8 cellular contexts compared by ENCODE assay signal in the genomic region with DNA sequence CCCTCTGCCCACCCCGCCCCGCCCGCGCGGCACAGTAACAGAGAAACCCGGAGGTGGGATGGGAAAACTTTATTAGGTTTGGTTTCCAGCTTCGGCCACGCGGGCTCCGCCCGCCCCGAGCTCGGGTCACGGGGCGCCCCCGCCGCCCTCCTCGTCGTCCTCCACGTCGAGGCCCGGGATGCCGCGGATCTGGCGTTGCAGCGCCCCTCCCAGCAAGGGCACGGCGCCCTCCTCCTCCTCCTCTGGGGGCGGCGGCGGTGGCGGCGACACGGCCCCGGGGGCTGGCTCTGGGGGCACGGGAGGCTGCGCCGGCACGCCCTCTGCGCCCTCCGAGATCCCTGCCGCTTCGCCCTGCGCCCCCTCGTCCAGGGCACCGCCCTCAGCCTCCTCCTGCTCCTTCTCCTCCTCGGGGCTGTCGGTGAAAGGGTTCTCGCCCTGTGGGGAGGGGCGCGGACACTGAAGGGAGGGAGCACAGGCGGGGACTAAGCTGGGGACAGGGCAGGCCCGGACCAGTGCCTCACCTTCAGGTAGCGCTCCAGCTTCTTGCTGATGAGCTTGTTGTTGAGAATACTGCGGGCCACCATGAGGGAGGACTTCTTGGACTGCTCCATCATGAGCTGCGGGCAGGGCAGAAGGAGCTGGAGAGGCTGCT. TPM values are rescaled to one million over a fixed set of nuclear protein-coding genes. Genes with fewer than 3 reads are reported as not detected.
DNase-seq lines count a peak whose midpoint lies in the region; ATAC-seq, FAIRE-seq and TF ChIP-seq lines count a peak whose summit lies in the region.

No MANE protein-coding gene starts in this region.

- no peak for TF ChIP-seq POLR2A in K562 (conservative IDR thresholded peaks at IDR 0.05)

- H3K9me1 ChIP-seq in K562 (ENCODE audit: control insufficient read depth, insufficient read depth, low read length) (no peaks in the 10 kb centered on the region), keratinocyte (ENCODE audit: control insufficient read depth, extremely low read depth, insufficient read depth, low read length) (no peaks in the 10 kb centered on the region)

- peaks cover 50% of the 10 kb centered on the region for H3K36me3 Mint-ChIP-seq in Caco-2 (ENCODE audit: insufficient read depth, unreplicated experiment)
- H3K36me3 Mint-ChIP-seq in stimulated activated naive B cell treated with anti-CD40 and anti-IgM and Interleukin-4, amounts not matched to agents 10 μg/mL and 1 μg/mL and 100 μg/mL, for 72 hours: peaks cover 8 to 30% of the 10 kb centered on the region in 2 donors

- no TSS peak for BruUV-seq in Caco-2 (replicated peaks; lab: Mats Ljungman, UMichigan)
- BruUV-seq in K562 (replicated peaks; lab: Mats Ljungman, UMichigan): no TSS peak

- H3K27ac ChIP-seq in K562 (ENCODE audit: extremely low read depth, low read depth, low read length) (peak overlapping the region; percentile 79), keratinocyte (ENCODE audit: control insufficient read depth, insufficient read depth, low read length) (peak overlapping the region; percentile 70)

- H3K4me1 ChIP-seq in Caco-2: peaks cover 18% of the 10 kb centered on the region
- H3K4me1 ChIP-seq in K562 (replicated peaks in 1 of 2; ENCODE audit: control insufficient read depth in 2 of 2, insufficient read depth in 2 of 2, low read length in 2 of 2): peaks cover 16 to 30% of the 10 kb centered on the region in 2 experiments
- H3K4me1 ChIP-seq in keratinocyte (ENCODE audit: control insufficient read depth, extremely low read depth, insufficient read depth, low read length): peaks cover 22% of the 10 kb centered on the region

- 2% methylated on average over 48 of the region's 56 CpGs for WGBS in K562 (ENCODE audit: insufficient coverage, low coverage, missing lambda C conversion rate)

- DNase-seq in Caco-2 (peak; percentile 85 to 90), NCI-H69 (lab: John Stamatoyannopoulos, UW) (peak; percentile 87), K562 (ENCODE audit: extremely low read depth in 1 of 4, low spot score in 3 of 4) (peak; percentile 61 to 84 (median 66)), keratinocyte (ENCODE audit: low read depth, low spot score) (peak; percentile 33)
- DNase-seq in stimulated activated naive B cell treated with anti-CD40 and anti-IgM and Interleukin-4, amounts not matched to agents 10 μg/mL and 1 μg/mL and 100 μg/mL, for 72 hours: no peak
- DNase-seq in effector CD4-positive, alpha-beta T cell: no peak

- H3K27me3 ChIP-seq in Caco-2 (replicated peaks; ENCODE audit: control insufficient read depth, insufficient read depth, low read length) (no peaks in the 10 kb centered on the region), K562 (ENCODE audit: control insufficient read depth in 2 of 2, insufficient read depth in 2 of 2, low read length in 2 of 2) (no peaks in the 10 kb centered on the region; a peak in 1 of 5 replicates), keratinocyte (ENCODE audit: control insufficient read depth, extremely low read depth, insufficient read depth, low read length) (no peaks in the 10 kb centered on the region)

- dilution Hi-C loops in keratinocyte (cut with MboI; ENCODE audit: extremely low pct_ligation_motif_present, low sequenced_read_pairs): no loop called here

- H3K4me2 ChIP-seq in K562 (ENCODE audit: insufficient read depth, low read length) (peak overlapping the region; percentile 82), keratinocyte (ENCODE audit: control insufficient read depth, extremely low read depth, insufficient read depth, low read depth, low read length) (peak overlapping the region; percentile 88)

- TF ChIP-seq EP300 in K562 (IDR thresholded peaks at IDR 0.05; ENCODE audit: low read length): no peak

- H3K9ac ChIP-seq in K562 (ENCODE audit: insufficient read depth in 1 of 2, low read depth in 2 of 2, low read length in 2 of 2) (peak overlapping the region; percentile 65 to 92; a peak in 3 of 4 replicates), keratinocyte (ENCODE audit: control insufficient read depth, extremely low read depth, insufficient read depth, low read length) (peak overlapping the region; percentile 84)

- peak; percentile 34 for ATAC-seq in GM18907 (IDR thresholded peaks at IDR 0.05; ENCODE audit: unreplicated experiment)
- peak; percentile 24 for ATAC-seq in HG03097 (IDR thresholded peaks at IDR 0.05; ENCODE audit: low FRiP score, unreplicated experiment)
- ATAC-seq in K562: peak; percentile 63
- ATAC-seq in stimulated activated naive B cell treated with anti-CD40 and anti-IgM and Interleukin-4, amounts not matched to agents 10 μg/mL and 1 μg/mL and 100 μg/mL, for 72 hours (replicated peaks): peak; percentile 29

- H4K20me1 ChIP-seq in K562 (replicated peaks; ENCODE audit: control insufficient read depth, insufficient read depth, low read length) (peaks cover 17% of the 10 kb centered on the region), keratinocyte (ENCODE audit: control insufficient read depth, extremely low read depth, insufficient read depth, low read length) (peaks cover under 1% of the 10 kb centered on the region)

- intact Hi-C loops in Caco-2 (cut with micrococcal nuclease; ENCODE audit: unreplicated experiment): loop anchor here (1.0 to 5.0 kb wide), 4 partner anchors 37 to 177 kb away; a partner anchor contains a TSS
- intact Hi-C loops in K562 (cut with micrococcal nuclease): loop anchor here (2.0 kb wide), 2 partner anchors 115 to 177 kb away; no protein-coding TSS in a partner anchor

- H3K27me3 Mint-ChIP-seq in Caco-2 (ENCODE audit: insufficient read depth, unreplicated experiment): no peaks in the 10 kb centered on the region
- H3K27me3 Mint-ChIP-seq in stimulated activated naive B cell treated with anti-CD40 and anti-IgM and Interleukin-4, amounts not matched to agents 10 μg/mL and 1 μg/mL and 100 μg/mL, for 72 hours: no peaks in the 10 kb centered on the region

- no peaks in the 10 kb centered on the region for H3K9me3 ChIP-seq in Caco-2
- no peaks in the 10 kb centered on the region for H3K9me3 ChIP-seq in K562 (replicated peaks; ENCODE audit: control insufficient read depth, insufficient read depth, low read depth, low read length)
- H3K9me3 ChIP-seq in keratinocyte (ENCODE audit: control insufficient read depth, low read depth, low read length): no peaks in the 10 kb centered on the region

- FAIRE-seq in K562 (lab: Jason Lieb, UNC): peak; percentile 15
- no peak for FAIRE-seq in keratinocyte (lab: Jason Lieb, UNC)

- H3K36me3 ChIP-seq in Caco-2 (ENCODE audit: control insufficient read depth, insufficient read depth, low read length) (no peaks in the 10 kb centered on the region), K562 (ENCODE audit: control insufficient read depth, insufficient read depth, low read length) (peaks cover 35% of the 10 kb centered on the region; the same call in 2 of the 3 replicates), keratinocyte (ENCODE audit: control insufficient read depth in 2 of 2, extremely low read depth in 1 of 2, insufficient read depth in 2 of 2, low read length in 2 of 2) (peaks cover 6 to 8% of the 10 kb centered on the region in 2 experiments)

- H2AFZ ChIP-seq in K562 (ENCODE audit: low read depth, low read length): peak overlapping the region; percentile 82
- peak overlapping the region; percentile 24 for H2AFZ ChIP-seq in keratinocyte (ENCODE audit: control insufficient read depth, low read length)

- H3K4me3 ChIP-seq in Caco-2 (ENCODE audit: low read depth, low read length) (peak overlapping the region; percentile 51), K562 (peak overlapping the region; percentile 90), keratinocyte (ENCODE audit: control insufficient read depth in 2 of 3, extremely low read depth in 1 of 3, insufficient read depth in 2 of 3, low read depth in 1 of 3, low read length in 3 of 3) (peak overlapping the region; percentile 44 to 65 (median 60))

- CTCF ChIA-PET in Caco-2 (lab: Charles Lee): interaction anchor here (0.6 to 3.0 kb wide), 6 partner anchors 39 to 936 kb away, joined by 3 to 20 read pairs (median 8); a partner anchor contains a TSS
- CTCF ChIA-PET in K562 (lab: Yijun Ruan, JAX; ENCODE audit: low intra/inter-chr PET ratio): no interaction called here

- TF ChIP-seq RAD21 in K562 (CRISPR knock-in tag; conservative IDR thresholded peaks at IDR 0.05 in 1 of 2, IDR thresholded peaks at IDR 0.05 in 1 of 2): no peak

- peak overlapping the region; percentile 86 for H3K4me3 Mint-ChIP-seq in Caco-2 (ENCODE audit: unreplicated experiment)
- H3K4me3 Mint-ChIP-seq in stimulated activated naive B cell treated with anti-CD40 and anti-IgM and Interleukin-4, amounts not matched to agents 10 μg/mL and 1 μg/mL and 100 μg/mL, for 72 hours: peak overlapping the region; percentile 91 to 99

- H3K27ac Mint-ChIP-seq in Caco-2 (ENCODE audit: unreplicated experiment): peak overlapping the region; percentile 100
- peak overlapping the region; percentile 100 for H3K27ac Mint-ChIP-seq in stimulated activated naive B cell treated with anti-CD40 and anti-IgM and Interleukin-4, amounts not matched to agents 10 μg/mL and 1 μg/mL and 100 μg/mL, for 72 hours

- POLR2A ChIA-PET in Caco-2 (lab: Charles Lee): interaction anchor here (0.6 to 4.1 kb wide), 5 partner anchors 39 to 143 kb away, joined by 3 to 40 read pairs (median 6); a partner anchor contains a TSS
- POLR2A ChIA-PET in K562 (lab: Yijun Ruan, JAX): interaction anchor here (0.7 to 3.6 kb wide), 8 partner anchors 11 to 172 kb away, joined by 3 to 27 read pairs (median 4); a partner anchor contains a TSS

- in situ Hi-C loops in K562 (cut with MboI): no loop called here

- H3K9me3 Mint-ChIP-seq in Caco-2 (ENCODE audit: unreplicated experiment): no peaks in the 10 kb centered on the region
- H3K9me3 Mint-ChIP-seq in stimulated activated naive B cell treated with anti-CD40 and anti-IgM and Interleukin-4, amounts not matched to agents 10 μg/mL and 1 μg/mL and 100 μg/mL, for 72 hours: no peaks in the 10 kb centered on the region

- H3K79me2 ChIP-seq in K562 (ENCODE audit: control insufficient read depth, insufficient read depth, low read length): peaks cover 43% of the 10 kb centered on the region
- H3K79me2 ChIP-seq in keratinocyte (ENCODE audit: control insufficient read depth, insufficient read depth, low read length): peaks cover 40% of the 10 kb centered on the region

- peaks cover 16% of the 10 kb centered on the region for H3K4me1 Mint-ChIP-seq in Caco-2 (ENCODE audit: low read depth, unreplicated experiment)
- H3K4me1 Mint-ChIP-seq in stimulated activated naive B cell treated with anti-CD40 and anti-IgM and Interleukin-4, amounts not matched to agents 10 μg/mL and 1 μg/mL and 100 μg/mL, for 72 hours: peaks cover 30 to 38% of the 10 kb centered on the region in 2 donors

- TF ChIP-seq CTCF in Caco-2 (IDR thresholded peaks at IDR 0.05; ENCODE audit: insufficient read depth in 1 of 2, low read depth in 1 of 2, low read length in 1 of 2, severe bottlenecking in 1 of 2, unreplicated experiment in 1 of 2) (no peak), K562 (IDR thresholded peaks at IDR 0.05 in 2 of 3, conservative IDR thresholded peaks at IDR 0.05 in 1 of 3; ENCODE audit: insufficient read depth in 2 of 3, low read depth in 1 of 3, low read length in 3 of 3) (no peak), keratinocyte (optimal IDR thresholded peaks at IDR 0.05 in 1 of 3, IDR thresholded peaks at IDR 0.05 in 1 of 3, conservative IDR thresholded peaks at IDR 0.05 in 1 of 3; ENCODE audit: extremely low read depth in 1 of 3, insufficient read depth in 2 of 3, low read length in 3 of 3) (peak in 1 of 3 experiments; percentile 3)

RNA-seq across cellular contexts. Expression of a gene that starts 0.5 kb away (rescaled TPM):
- total RNA-seq in Caco-2 (2022) (53.5 and 53.7 TPM in 2 replicates), K562 (2014; rRNA removed) (33.5 and 34.2 TPM in 2 replicates), K562 (2014; rRNA removed; fragmentation: Illumina TruSeq; extraction: Trizol) (13.3 and 13.8 TPM in 2 replicates), K562 (2015; rRNA removed; fragmentation: Illumina TruSeq; extraction: Trizol) (20.2 and 22.6 TPM in 2 replicates), K562 (2021) (49.9 and 56.5 TPM in 2 replicates)
- total RNA-seq in K562 (2011; cell fraction: chromatin; rRNA removed; ENCODE audit: low replicate concordance): 47.6 and 50.3 TPM in 2 replicates
- 26.3 and 27.0 TPM in 2 replicates for total RNA-seq in K562 (2011; cell fraction: nucleolus; rRNA removed)
- total RNA-seq in K562 (2011; cell fraction: nucleoplasm; rRNA removed): 22.2 and 28.7 TPM in 2 replicates
- polyA plus RNA-seq in K562 (2011; rRNA removed) (15.0 and 18.4 TPM in 2 replicates), K562 (2014; fragmentation: Illumina TruSeq; extraction: Trizol) (14.6 and 17.0 TPM in 2 replicates), K562 (2014; fragmentation: Nextera tagmentation; extraction: Ambion mirVana) (1 to 10 TPM; 3.4 to 4.4 TPM), K562 (2014; rRNA removed) (25.5 and 27.4 TPM in 2 replicates), keratinocyte (16.8 to 18.1 TPM (median 18.1 TPM) in 3 replicates)
- 13.4 and 17.8 TPM in 2 replicates for polyA plus RNA-seq in K562 (2011; cell fraction: cytosol; rRNA removed)
- polyA plus RNA-seq in K562 (2011; cell fraction: nucleus; rRNA removed): 42.2 and 65.9 TPM in 2 replicates
- polyA plus RNA-seq in K562 (2012): 17.0 and 17.1 TPM in 2 replicates
- 9.5 and 10.9 TPM in 2 replicates for polyA minus RNA-seq in K562 (2011; rRNA and poly(A)+ RNA removed)
- polyA minus RNA-seq in K562 (2011; cell fraction: cytosol; rRNA and poly(A)+ RNA removed): 15.0 and 18.3 TPM in 2 replicates
- 9.3 and 10.6 TPM in 2 replicates for polyA minus RNA-seq in K562 (2011; cell fraction: nucleus; rRNA and poly(A)+ RNA removed)
- polyA plus RNA-seq in keratinocyte (2011; ENCODE audit: low read depth): 12.9 TPM
- polyA plus RNA-seq in keratinocyte (2011; cell fraction: cytosol; rRNA removed): 10.5 and 10.9 TPM in 2 replicates
- polyA plus RNA-seq in keratinocyte (2011; cell fraction: nucleus; rRNA removed): 34.8 and 35.0 TPM in 2 replicates
- polyA plus RNA-seq in keratinocyte (2012; ENCODE audit: low replicate concordance): 10.2 and 17.8 TPM in 2 replicates
- polyA minus RNA-seq in keratinocyte: 5.7 to 9.0 TPM (median 7.6 TPM) in 3 replicates
- 14.6 TPM for polyA minus RNA-seq in keratinocyte (2011; cell fraction: cytosol; rRNA and poly(A)+ RNA removed)
- 12.0 and 12.6 TPM in 2 replicates for polyA minus RNA-seq in keratinocyte (2011; cell fraction: nucleus; rRNA and poly(A)+ RNA removed)

RNA-seq across cellular contexts. Expression of a gene that starts 38.7 kb away (rescaled TPM):
- total RNA-seq in Caco-2 (2022) (112 and 127 TPM in 2 replicates), K562 (2014; rRNA removed) (108 and 121 TPM in 2 replicates), K562 (2014; rRNA removed; fragmentation: Illumina TruSeq; extraction: Trizol) (61.1 and 65.5 TPM in 2 replicates), K562 (2015; rRNA removed; fragmentation: Illumina TruSeq; extraction: Trizol) (66.6 and 70.7 TPM in 2 replicates), K562 (2021) (107 and 116 TPM in 2 replicates)
- 365 and 641 TPM in 2 replicates for total RNA-seq in K562 (2011; cell fraction: chromatin; rRNA removed; ENCODE audit: low replicate concordance)
- total RNA-seq in K562 (2011; cell fraction: nucleolus; rRNA removed): 279 and 316 TPM in 2 replicates
- 296 and 300 TPM in 2 replicates for total RNA-seq in K562 (2011; cell fraction: nucleoplasm; rRNA removed)
- polyA plus RNA-seq in K562 (2011; rRNA removed) (56.8 and 95.7 TPM in 2 replicates), K562 (2014; fragmentation: Illumina TruSeq; extraction: Trizol) (75.8 and 84.0 TPM in 2 replicates), K562 (2014; fragmentation: Nextera tagmentation; extraction: Ambion mirVana) (1 to 10 TPM; 2.4 to 7.0 TPM), K562 (2014; rRNA removed) (92.5 and 111 TPM in 2 replicates), keratinocyte (28.4 to 48.2 TPM (median 44.3 TPM) in 3 replicates)
- 40.7 and 50.0 TPM in 2 replicates for polyA plus RNA-seq in K562 (2011; cell fraction: cytosol; rRNA removed)
- polyA plus RNA-seq in K562 (2011; cell fraction: nucleus; rRNA removed): 617 and 798 TPM in 2 replicates
- polyA plus RNA-seq in K562 (2012): 66.2 and 79.9 TPM in 2 replicates
- polyA minus RNA-seq in K562 (2011; rRNA and poly(A)+ RNA removed): 60.0 and 69.5 TPM in 2 replicates
- 41.5 and 61.7 TPM in 2 replicates for polyA minus RNA-seq in K562 (2011; cell fraction: cytosol; rRNA and poly(A)+ RNA removed)
- polyA minus RNA-seq in K562 (2011; cell fraction: nucleus; rRNA and poly(A)+ RNA removed): 85.4 and 122 TPM in 2 replicates
- 159 TPM for polyA plus RNA-seq in keratinocyte (2011; ENCODE audit: low read depth)
- 16.8 and 21.0 TPM in 2 replicates for polyA plus RNA-seq in keratinocyte (2011; cell fraction: cytosol; rRNA removed)
- 120 and 136 TPM in 2 replicates for polyA plus RNA-seq in keratinocyte (2011; cell fraction: nucleus; rRNA removed)
- 37.5 and 58.1 TPM in 2 replicates for polyA plus RNA-seq in keratinocyte (2012; ENCODE audit: low replicate concordance)
- 47.8 to 86.5 TPM (median 56.1 TPM) in 3 replicates for polyA minus RNA-seq in keratinocyte
- polyA minus RNA-seq in keratinocyte (2011; cell fraction: cytosol; rRNA and poly(A)+ RNA removed): 29.5 TPM
- 45.8 and 64.1 TPM in 2 replicates for polyA minus RNA-seq in keratinocyte (2011; cell fraction: nucleus; rRNA and poly(A)+ RNA removed)

RNA-seq across cellular contexts. Expression of a gene that starts 47.8 kb away (rescaled TPM):
- 154 and 170 TPM in 2 replicates for total RNA-seq in Caco-2 (2022)
- 157 and 305 TPM in 2 replicates for total RNA-seq in K562 (2011; cell fraction: chromatin; rRNA removed; ENCODE audit: low replicate concordance)
- total RNA-seq in K562 (2011; cell fraction: nucleolus; rRNA removed): 129 and 134 TPM in 2 replicates
- 133 and 164 TPM in 2 replicates for total RNA-seq in K562 (2011; cell fraction: nucleoplasm; rRNA removed)
- total RNA-seq in K562 (2014; rRNA removed): 15.6 and 24.0 TPM in 2 replicates
- total RNA-seq in K562 (2014; rRNA removed; fragmentation: Illumina TruSeq; extraction: Trizol): 11.3 and 13.0 TPM in 2 replicates
- 16.1 and 18.2 TPM in 2 replicates for total RNA-seq in K562 (2015; rRNA removed; fragmentation: Illumina TruSeq; extraction: Trizol)
- 93.7 and 105 TPM in 2 replicates for total RNA-seq in K562 (2021)
- 8.9 and 11.0 TPM in 2 replicates for polyA plus RNA-seq in K562 (2011; rRNA removed)
- 5.8 and 8.4 TPM in 2 replicates for polyA plus RNA-seq in K562 (2011; cell fraction: cytosol; rRNA removed)
- polyA plus RNA-seq in K562 (2011; cell fraction: nucleus; rRNA removed): 36.9 and 48.9 TPM in 2 replicates
- 61.3 and 74.1 TPM in 2 replicates for polyA plus RNA-seq in K562 (2012)
- polyA plus RNA-seq in K562 (2014; fragmentation: Illumina TruSeq; extraction: Trizol): 35.3 and 43.4 TPM in 2 replicates
- 1 to 10 TPM; 1.8 to 5.4 TPM for polyA plus RNA-seq in K562 (2014; fragmentation: Nextera tagmentation; extraction: Ambion mirVana)
- 23.3 and 24.3 TPM in 2 replicates for polyA plus RNA-seq in K562 (2014; rRNA removed)
- 14.6 and 17.9 TPM in 2 replicates for polyA minus RNA-seq in K562 (2011; rRNA and poly(A)+ RNA removed)
- 36.5 and 50.1 TPM in 2 replicates for polyA minus RNA-seq in K562 (2011; cell fraction: cytosol; rRNA and poly(A)+ RNA removed)
- polyA minus RNA-seq in K562 (2011; cell fraction: nucleus; rRNA and poly(A)+ RNA removed): 35.0 and 50.0 TPM in 2 replicates
- 3.7 to 9.2 TPM (median 5.5 TPM) in 3 replicates for polyA plus RNA-seq in keratinocyte
- polyA plus RNA-seq in keratinocyte (2011; ENCODE audit: low read depth): 95.1 TPM
- polyA plus RNA-seq in keratinocyte (2011; cell fraction: cytosol; rRNA removed): 6.2 and 7.8 TPM in 2 replicates
- 22.6 and 30.8 TPM in 2 replicates for polyA plus RNA-seq in keratinocyte (2011; cell fraction: nucleus; rRNA removed)
- polyA plus RNA-seq in keratinocyte (2012; ENCODE audit: low replicate concordance): 39.3 and 52.1 TPM in 2 replicates
- 14.3 to 144 TPM (median 21.9 TPM) in 3 replicates for polyA minus RNA-seq in keratinocyte
- 15.0 TPM for polyA minus RNA-seq in keratinocyte (2011; cell fraction: cytosol; rRNA and poly(A)+ RNA removed)
- 27.1 and 33.9 TPM in 2 replicates for polyA minus RNA-seq in keratinocyte (2011; cell fraction: nucleus; rRNA and poly(A)+ RNA removed)

Comparison
In these comparisons a context has a peak if more than half of its experiments do, and no peak if none do; other contexts are left out.
1. DNase-seq: peak in Caco-2 (2 of 2), NCI-H69 (single experiment), K562 (4 of 4) and keratinocyte (single experiment); none in stimulated activated naive B cell treated with anti-CD40 and anti-IgM and Interleukin-4, amounts not matched to agents 10 μg/mL and 1 μg/mL and 100 μg/mL, for 72 hours (single experiment) and effector CD4-positive, alpha-beta T cell (single experiment).
2. Peak in every context shown above with its lines, with median percentiles within 50 percentile points of each other: H3K4me3 ChIP-seq and ATAC-seq.